Comparison of ENCODE assay signal across 2 cellular contexts in the genomic region with DNA sequence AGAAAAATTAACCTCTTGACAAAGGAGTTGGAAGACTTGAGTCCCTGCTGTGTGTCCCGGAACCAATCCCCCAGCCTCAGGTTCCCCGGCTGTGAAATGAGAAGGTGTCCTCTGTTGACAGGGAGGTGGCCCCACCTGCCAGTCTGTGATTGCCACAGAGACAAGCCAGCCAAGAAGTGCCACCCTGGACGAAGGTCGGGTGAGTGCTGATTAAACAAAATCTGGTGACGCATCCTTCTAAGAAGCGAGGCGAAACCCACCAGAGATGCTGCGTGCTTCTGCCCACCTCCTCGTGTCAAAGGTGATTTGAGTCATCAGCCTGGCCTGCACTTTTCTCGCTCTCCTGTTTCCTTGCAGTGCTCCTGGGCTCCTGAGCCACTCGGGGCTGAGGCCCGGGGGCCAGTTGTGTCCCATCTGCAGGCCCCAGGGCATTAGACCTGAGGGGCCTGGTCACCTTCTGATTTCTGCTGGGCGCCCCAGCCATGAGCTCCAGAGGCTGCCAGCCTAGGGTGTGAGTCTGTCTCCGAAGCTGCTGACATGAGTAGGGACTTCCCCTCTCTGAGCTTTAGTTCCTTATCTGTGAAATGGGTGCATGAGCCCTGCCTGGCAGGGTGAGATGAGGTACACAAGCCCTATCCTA.
TF ChIP-seq lines count a peak whose summit lies in the region.

No MANE protein-coding gene starts in this region.

TF ChIP-seq in WTC11, 78 proteins besides CTCF, POLR2A, EP300 and RAD21:
- TF ChIP-seq RELA (CRISPR knock-in tag; IDR thresholded peaks at IDR 0.05; ENCODE audit: borderline replicate concordance) (no peak), GTF2I (CRISPR knock-in tag; conservative IDR thresholded peaks at IDR 0.05) (no peak), ZNF219 (CRISPR knock-in tag; IDR thresholded peaks at IDR 0.05; ENCODE audit: borderline replicate concordance) (no peak), NR3C1 (CRISPR knock-in tag; conservative IDR thresholded peaks at IDR 0.05; ENCODE audit: low read depth) (no peak), NFYB (CRISPR knock-in tag; conservative IDR thresholded peaks at IDR 0.05; ENCODE audit: low read depth) (no peak), SMAD4 (CRISPR knock-in tag; IDR thresholded peaks at IDR 0.05) (no peak), CREM (CRISPR knock-in tag; IDR thresholded peaks at IDR 0.05) (no peak), ESRRA (CRISPR knock-in tag; IDR thresholded peaks at IDR 0.05; ENCODE audit: borderline replicate concordance) (no peak), SMAD3 (CRISPR knock-in tag; IDR thresholded peaks at IDR 0.05; ENCODE audit: borderline replicate concordance) (no peak), FOXP1 (CRISPR knock-in tag; IDR thresholded peaks at IDR 0.05; ENCODE audit: borderline replicate concordance) (no peak)
- TF ChIP-seq, protein P1, sequence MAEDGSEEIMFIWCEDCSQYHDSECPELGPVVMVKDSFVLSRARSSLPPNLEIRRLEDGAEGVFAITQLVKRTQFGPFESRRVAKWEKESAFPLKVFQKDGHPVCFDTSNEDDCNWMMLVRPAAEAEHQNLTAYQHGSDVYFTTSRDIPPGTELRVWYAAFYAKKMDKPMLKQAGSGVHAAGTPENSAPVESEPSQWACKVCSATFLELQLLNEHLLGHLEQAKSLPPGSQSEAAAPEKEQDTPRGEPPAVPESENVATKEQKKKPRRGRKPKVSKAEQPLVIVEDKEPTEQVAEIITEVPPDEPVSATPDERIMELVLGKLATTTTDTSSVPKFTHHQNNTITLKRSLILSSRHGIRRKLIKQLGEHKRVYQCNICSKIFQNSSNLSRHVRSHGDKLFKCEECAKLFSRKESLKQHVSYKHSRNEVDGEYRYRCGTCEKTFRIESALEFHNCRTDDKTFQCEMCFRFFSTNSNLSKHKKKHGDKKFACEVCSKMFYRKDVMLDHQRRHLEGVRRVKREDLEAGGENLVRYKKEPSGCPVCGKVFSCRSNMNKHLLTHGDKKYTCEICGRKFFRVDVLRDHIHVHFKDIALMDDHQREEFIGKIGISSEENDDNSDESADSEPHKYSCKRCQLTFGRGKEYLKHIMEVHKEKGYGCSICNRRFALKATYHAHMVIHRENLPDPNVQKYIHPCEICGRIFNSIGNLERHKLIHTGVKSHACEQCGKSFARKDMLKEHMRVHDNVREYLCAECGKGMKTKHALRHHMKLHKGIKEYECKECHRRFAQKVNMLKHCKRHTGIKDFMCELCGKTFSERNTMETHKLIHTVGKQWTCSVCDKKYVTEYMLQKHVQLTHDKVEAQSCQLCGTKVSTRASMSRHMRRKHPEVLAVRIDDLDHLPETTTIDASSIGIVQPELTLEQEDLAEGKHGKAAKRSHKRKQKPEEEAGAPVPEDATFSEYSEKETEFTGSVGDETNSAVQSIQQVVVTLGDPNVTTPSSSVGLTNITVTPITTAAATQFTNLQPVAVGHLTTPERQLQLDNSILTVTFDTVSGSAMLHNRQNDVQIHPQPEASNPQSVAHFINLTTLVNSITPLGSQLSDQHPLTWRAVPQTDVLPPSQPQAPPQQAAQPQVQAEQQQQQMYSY (CRISPR knock-in tag; IDR thresholded peaks at IDR 0.05): no peak
- TF ChIP-seq, protein P2, sequence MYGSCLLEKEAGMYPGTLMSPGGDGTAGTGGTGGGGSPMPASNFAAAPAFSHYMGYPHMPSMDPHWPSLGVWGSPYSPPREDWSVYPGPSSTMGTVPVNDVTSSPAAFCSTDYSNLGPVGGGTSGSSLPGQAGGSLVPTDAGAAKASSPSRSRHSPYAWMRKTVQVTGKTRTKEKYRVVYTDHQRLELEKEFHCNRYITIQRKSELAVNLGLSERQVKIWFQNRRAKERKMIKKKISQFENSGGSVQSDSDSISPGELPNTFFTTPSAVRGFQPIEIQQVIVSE (CRISPR knock-in tag; IDR thresholded peaks at IDR 0.05; ENCODE audit: borderline replicate concordance): no peak
- TF ChIP-seq, protein P3, sequence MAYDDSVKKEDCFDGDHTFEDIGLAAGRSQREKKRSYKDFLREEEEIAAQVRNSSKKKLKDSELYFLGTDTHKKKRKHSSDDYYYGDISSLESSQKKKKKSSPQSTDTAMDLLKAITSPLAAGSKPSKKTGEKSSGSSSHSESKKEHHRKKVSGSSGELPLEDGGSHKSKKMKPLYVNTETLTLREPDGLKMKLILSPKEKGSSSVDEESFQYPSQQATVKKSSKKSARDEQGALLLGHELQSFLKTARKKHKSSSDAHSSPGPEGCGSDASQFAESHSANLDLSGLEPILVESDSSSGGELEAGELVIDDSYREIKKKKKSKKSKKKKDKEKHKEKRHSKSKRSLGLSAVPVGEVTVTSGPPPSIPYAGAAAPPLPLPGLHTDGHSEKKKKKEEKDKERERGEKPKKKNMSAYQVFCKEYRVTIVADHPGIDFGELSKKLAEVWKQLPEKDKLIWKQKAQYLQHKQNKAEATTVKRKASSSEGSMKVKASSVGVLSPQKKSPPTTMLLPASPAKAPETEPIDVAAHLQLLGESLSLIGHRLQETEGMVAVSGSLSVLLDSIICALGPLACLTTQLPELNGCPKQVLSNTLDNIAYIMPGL (CRISPR knock-in tag; IDR thresholded peaks at IDR 0.05): no peak
- TF ChIP-seq, protein P4, sequence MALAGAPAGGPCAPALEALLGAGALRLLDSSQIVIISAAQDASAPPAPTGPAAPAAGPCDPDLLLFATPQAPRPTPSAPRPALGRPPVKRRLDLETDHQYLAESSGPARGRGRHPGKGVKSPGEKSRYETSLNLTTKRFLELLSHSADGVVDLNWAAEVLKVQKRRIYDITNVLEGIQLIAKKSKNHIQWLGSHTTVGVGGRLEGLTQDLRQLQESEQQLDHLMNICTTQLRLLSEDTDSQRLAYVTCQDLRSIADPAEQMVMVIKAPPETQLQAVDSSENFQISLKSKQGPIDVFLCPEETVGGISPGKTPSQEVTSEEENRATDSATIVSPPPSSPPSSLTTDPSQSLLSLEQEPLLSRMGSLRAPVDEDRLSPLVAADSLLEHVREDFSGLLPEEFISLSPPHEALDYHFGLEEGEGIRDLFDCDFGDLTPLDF (CRISPR knock-in tag; IDR thresholded peaks at IDR 0.05): no peak
- TF ChIP-seq, protein P5, sequence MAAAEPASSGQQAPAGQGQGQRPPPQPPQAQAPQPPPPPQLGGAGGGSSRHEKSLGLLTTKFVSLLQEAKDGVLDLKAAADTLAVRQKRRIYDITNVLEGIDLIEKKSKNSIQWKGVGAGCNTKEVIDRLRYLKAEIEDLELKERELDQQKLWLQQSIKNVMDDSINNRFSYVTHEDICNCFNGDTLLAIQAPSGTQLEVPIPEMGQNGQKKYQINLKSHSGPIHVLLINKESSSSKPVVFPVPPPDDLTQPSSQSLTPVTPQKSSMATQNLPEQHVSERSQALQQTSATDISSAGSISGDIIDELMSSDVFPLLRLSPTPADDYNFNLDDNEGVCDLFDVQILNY (CRISPR knock-in tag; IDR thresholded peaks at IDR 0.05): no peak

TF ChIP-seq in H1, 55 proteins besides CTCF, POLR2A, EP300 and RAD21:
- TF ChIP-seq SIRT6 (IDR thresholded peaks at IDR 0.05; ENCODE audit: low read length) (no peak), ZNF274 (IDR thresholded peaks at IDR 0.05; ENCODE audit: borderline replicate concordance, extremely low read depth, low read length) (no peak), EZH2 (IDR thresholded peaks at IDR 0.05; ENCODE audit: low read depth, low read length, severe bottlenecking) (no peak), HDAC2 (IDR thresholded peaks at IDR 0.05; ENCODE audit: borderline replicate concordance in 1 of 2, low read depth in 2 of 2, low read length in 2 of 2) (no peak), KDM1A (IDR thresholded peaks at IDR 0.05; ENCODE audit: borderline replicate concordance, low read length) (no peak), SRF (IDR thresholded peaks at IDR 0.05; ENCODE audit: low read depth, low read length) (no peak), FOSL1 (IDR thresholded peaks at IDR 0.05; ENCODE audit: insufficient read depth, low read depth, low read length) (no peak), CBX8 (IDR thresholded peaks at IDR 0.05; ENCODE audit: borderline replicate concordance, low read depth, low read length) (no peak), POU5F1 (IDR thresholded peaks at IDR 0.05; ENCODE audit: low read depth, low read length) (no peak), SIN3A (conservative IDR thresholded peaks at IDR 0.05 in 1 of 2, IDR thresholded peaks at IDR 0.05 in 1 of 2; ENCODE audit: low read depth in 1 of 2, low read length in 2 of 2) (no peak), RFX5 (IDR thresholded peaks at IDR 0.05; ENCODE audit: borderline replicate concordance, low read depth, low read length) (no peak), TBP (IDR thresholded peaks at IDR 0.05; ENCODE audit: low read depth, low read length) (no peak), BRCA1 (IDR thresholded peaks at IDR 0.05; ENCODE audit: low read depth, low read length) (no peak), POLR2AphosphoS5 (IDR thresholded peaks at IDR 0.05; ENCODE audit: low read depth, low read length) (no peak)
